In the genomic region with DNA sequence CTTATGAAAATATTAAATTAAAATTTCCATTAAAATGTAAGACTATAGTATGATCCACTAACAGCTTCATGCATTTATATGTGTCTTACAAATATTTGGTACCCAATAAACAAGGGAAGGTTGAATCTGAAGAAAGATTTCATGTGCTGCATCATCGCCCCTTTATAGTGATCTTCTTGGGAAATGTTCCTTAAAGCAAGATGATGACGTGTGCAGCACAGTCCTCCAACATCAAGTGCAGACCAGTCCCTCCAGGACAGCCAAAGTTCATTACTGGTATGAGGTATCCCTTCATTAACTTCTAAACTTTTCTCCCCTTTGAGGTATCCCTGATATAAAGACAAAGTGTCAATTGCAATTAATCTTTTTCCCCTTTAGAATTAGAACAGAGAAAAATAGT, we compare ENCODE assay signal across 1 cellular context.
TF ChIP-seq lines count a peak whose summit lies in the region.

No MANE protein-coding gene starts in this region.

TF ChIP-seq in IMR-90, 13 proteins besides CTCF, POLR2A, EP300 and RAD21:
- TF ChIP-seq ELK1 (IDR thresholded peaks at IDR 0.05; ENCODE audit: borderline replicate concordance, low read depth, low read length) (no peak), FOS (IDR thresholded peaks at IDR 0.05; ENCODE audit: low read depth, low read length) (no peak), CHD1 (IDR thresholded peaks at IDR 0.05; ENCODE audit: low read depth, low read length) (no peak), RCOR1 (IDR thresholded peaks at IDR 0.05; ENCODE audit: insufficient replicate concordance, low read length) (no peak), SMC3 (IDR thresholded peaks at IDR 0.05; ENCODE audit: low read depth, low read length) (no peak), MAZ (IDR thresholded peaks at IDR 0.05; ENCODE audit: borderline replicate concordance, low read depth, low read length) (no peak), MXI1 (IDR thresholded peaks at IDR 0.05; ENCODE audit: borderline replicate concordance, low read depth, low read length) (no peak), CEBPB (IDR thresholded peaks at IDR 0.05; ENCODE audit: low read depth, low read length) (no peak), RFX5 (IDR thresholded peaks at IDR 0.05; ENCODE audit: low read depth, low read length) (no peak), BHLHE40 (IDR thresholded peaks at IDR 0.05; ENCODE audit: low read depth, low read length) (no peak)
